ENCODE assay signal across 7 cellular contexts in the genomic region with DNA sequence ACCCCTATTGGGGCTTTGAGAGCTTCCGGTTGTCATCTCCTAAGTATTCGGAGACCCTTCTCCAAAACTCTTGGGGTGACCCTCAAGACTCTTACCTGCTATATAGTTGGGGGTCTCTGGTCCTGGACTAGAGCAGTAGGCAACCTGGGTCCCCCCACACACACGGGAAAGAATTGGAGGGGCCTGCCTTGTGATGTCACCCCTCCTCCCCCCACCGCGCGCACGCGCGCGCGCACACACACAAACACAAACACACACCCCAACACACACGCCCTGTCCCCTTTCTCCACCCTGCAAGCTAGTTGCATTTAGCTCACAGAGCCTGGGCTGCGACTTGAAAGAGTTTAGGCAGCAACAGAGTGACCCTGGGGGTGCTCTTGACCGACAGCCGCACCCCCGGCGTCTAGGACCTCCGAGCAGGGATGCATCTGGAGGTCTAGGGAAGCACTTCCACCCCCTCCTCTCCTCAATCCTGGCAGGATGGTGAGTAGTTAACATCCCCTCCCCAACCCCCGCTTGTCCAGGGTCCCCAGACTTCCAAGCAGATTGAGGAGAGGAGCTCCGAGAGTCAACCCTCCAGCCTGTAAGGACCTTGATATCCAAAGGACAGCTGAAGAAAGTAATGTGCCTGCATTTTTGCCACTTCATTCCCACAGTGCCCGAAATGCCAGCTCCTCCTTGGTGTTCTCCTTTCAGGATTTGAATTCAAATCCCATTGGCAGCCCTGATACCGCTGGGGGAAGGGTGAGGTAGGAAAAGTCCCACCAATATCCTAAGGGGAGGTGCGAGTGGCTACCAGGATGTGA. TPM values are rescaled to one million over a fixed set of nuclear protein-coding genes. Genes with fewer than 3 reads are reported as not detected.
A peak's percentile ranks its signal among the peaks of the same experiment; 100 is the strongest.
DNase-seq lines count a peak whose midpoint lies in the region; ATAC-seq and TF ChIP-seq lines count a peak whose summit lies in the region.

No MANE protein-coding gene starts in this region.

- peak; percentile 50 for TF ChIP-seq POLR2A in GM19099 (IDR thresholded peaks at IDR 0.05; ENCODE audit: extremely low read depth, insufficient read length, low read depth)

- peaks cover 47% of the 10 kb centered on the region for H3K36me3 Mint-ChIP-seq in activated T-cell treated with anti-CD3 and anti-CD28 coated beads, Interleukin-2, amount 50 U/mL, for 24 hours (ENCODE audit: low read depth)

- H3K9me3 Mint-ChIP-seq in activated T-cell treated with anti-CD3 and anti-CD28 coated beads, Interleukin-2, amount 50 U/mL, for 24 hours, result no peaks in the 10 kb centered on the region

- DNase-seq in NCI-H526 (lab: John Stamatoyannopoulos, UW) (peak; percentile 46 to 77), mucosa of gallbladder (ENCODE audit: low spot score) (peak; percentile 64)
- peak; percentile 69 for DNase-seq in activated T-cell treated with anti-CD3 and anti-CD28 coated beads, Interleukin-2, amount 50 U/mL, for 24 hours
- DNase-seq in stimulated activated naive CD8-positive, alpha-beta T cell treated with anti-CD3 and anti-CD28 coated beads, Interleukin-15, Interleukin-2, amounts not matched to agents 100 U/mL and 50 U/mL, for 24 hours, result peak; percentile 63

- peaks cover 44% of the 10 kb centered on the region for H3K4me1 Mint-ChIP-seq in activated T-cell treated with anti-CD3 and anti-CD28 coated beads, Interleukin-2, amount 50 U/mL, for 24 hours (ENCODE audit: low read depth)

- H3K27ac Mint-ChIP-seq in activated T-cell treated with anti-CD3 and anti-CD28 coated beads, Interleukin-2, amount 50 U/mL, for 24 hours, result peak overlapping the region; percentile 87

- H3K27me3 Mint-ChIP-seq in activated T-cell treated with anti-CD3 and anti-CD28 coated beads, Interleukin-2, amount 50 U/mL, for 24 hours, result no peaks in the 10 kb centered on the region

- peak; percentile 44 for ATAC-seq in esophagus mucosa
- ATAC-seq in stimulated activated naive CD8-positive, alpha-beta T cell treated with anti-CD3 and anti-CD28 coated beads, Interleukin-15, Interleukin-2, amounts not matched to agents 100 U/mL and 50 U/mL, for 24 hours, result no peak
- no peak for ATAC-seq in GM18867 (IDR thresholded peaks at IDR 0.05; ENCODE audit: unreplicated experiment)

- peak overlapping the region; percentile 97 for H3K4me3 Mint-ChIP-seq in activated T-cell treated with anti-CD3 and anti-CD28 coated beads, Interleukin-2, amount 50 U/mL, for 24 hours

RNA-seq across cellular contexts. Expression of a gene that starts 1.4 kb away (rescaled TPM):
- total RNA-seq in esophagus mucosa (15.3 TPM), mucosa of gallbladder (31.6 TPM)

RNA-seq across cellular contexts. Expression of a gene that starts 11.9 kb away (rescaled TPM):
- 0.60 TPM for total RNA-seq in esophagus mucosa
- 5.2 TPM for total RNA-seq in mucosa of gallbladder

RNA-seq across cellular contexts. Expression of a gene that starts 13.0 kb away (rescaled TPM):
- 64.2 TPM for total RNA-seq in esophagus mucosa
- 66.2 TPM for total RNA-seq in mucosa of gallbladder

RNA-seq across cellular contexts. Expression of a gene that starts 13.3 kb away (rescaled TPM):
- total RNA-seq in esophagus mucosa, result 47.6 TPM
- total RNA-seq in mucosa of gallbladder, result 36.6 TPM
